In genomic region chrX:41604154-41604553, GRCh38 we compare ENCODE assay signal across 1 cellular context.
TF ChIP-seq lines count a peak whose summit lies in the region.

No MANE protein-coding gene starts in this region.

TF ChIP-seq in A549, 52 proteins besides CTCF, POLR2A, EP300 and RAD21 (continued from another document):
- TF ChIP-seq FOSL2 (IDR thresholded peaks at IDR 0.05) (no peak), FOSL2 (CRISPR knock-in tag; IDR thresholded peaks at IDR 0.05) (no peak), HOXB5 (CRISPR knock-in tag; IDR thresholded peaks at IDR 0.05) (no peak), SMC3 (IDR thresholded peaks at IDR 0.05) (no peak)
